ENCODE assay signal across 8 cellular contexts in the genomic region with DNA sequence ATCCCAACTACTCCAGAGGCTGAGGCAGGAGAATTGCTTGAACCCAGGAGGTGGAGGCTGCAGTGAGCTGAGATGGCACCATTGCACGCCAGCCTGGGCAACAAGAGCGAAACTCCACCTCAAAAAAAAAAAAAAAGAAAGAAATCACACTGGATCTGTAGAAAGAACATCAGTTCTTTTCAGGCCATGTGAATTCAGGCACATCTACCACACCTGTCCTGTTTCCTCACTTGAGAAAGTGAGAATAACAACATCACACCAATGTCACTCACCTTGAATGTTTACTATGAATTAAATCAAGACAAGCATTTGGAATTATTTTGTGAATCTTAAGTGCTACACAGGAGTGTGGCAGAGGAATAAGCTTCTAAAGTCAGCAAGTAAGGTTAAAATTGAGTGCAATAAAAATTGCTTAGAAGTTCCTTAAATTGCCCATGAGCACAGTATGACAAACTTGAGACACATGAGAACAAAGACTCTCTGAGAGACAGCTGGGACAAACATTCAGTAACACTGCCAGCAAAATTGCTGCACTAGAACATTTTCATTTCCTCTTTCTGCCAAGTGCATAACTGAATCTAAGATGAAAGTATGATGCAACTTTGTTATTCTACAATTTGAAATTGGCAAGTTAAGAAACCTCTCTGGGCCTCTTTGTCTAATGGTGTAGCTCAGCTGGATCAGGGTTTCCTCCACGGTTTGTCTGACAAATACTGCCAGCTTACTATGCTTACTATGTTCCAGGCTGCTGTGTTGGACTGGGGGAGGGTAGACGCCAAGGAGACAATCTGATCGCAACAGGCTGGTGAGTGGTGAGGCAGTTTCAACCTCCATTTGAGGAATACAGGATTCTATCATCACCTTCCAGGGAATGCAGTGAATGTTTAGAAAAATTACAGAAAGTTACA. TPM values are rescaled to one million over a fixed set of nuclear protein-coding genes. Genes with fewer than 3 reads are reported as not detected.
DNase-seq lines count a peak whose midpoint lies in the region; ATAC-seq and TF ChIP-seq lines count a peak whose summit lies in the region.

No MANE protein-coding gene starts in this region.

- TF ChIP-seq CTCF in body of pancreas (IDR thresholded peaks at IDR 0.05) = no peak

- intact Hi-C loops in body of pancreas (cut with DNase I) = no loop called here

- in situ Hi-C loops in SK-MEL-5 (cut with HindIII; ENCODE audit: low pct_unique_long_range_greater_than_20kb, low sequenced_read_pairs) = no loop called here

- peak in 2 of 3 donors; percentile 47 to 55 for TF ChIP-seq POLR2A in body of pancreas (IDR thresholded peaks at IDR 0.05)

- no peaks in the 10 kb centered on the region for H3K9me3 ChIP-seq in body of pancreas

- 42 to 48% methylated on average over 5 of the region's 5 CpGs for WGBS in body of pancreas, 2 donors

- peak; percentile 46 for ATAC-seq in GM19452 (IDR thresholded peaks at IDR 0.05; ENCODE audit: unreplicated experiment)
- peak; percentile 54 for ATAC-seq in HG03469 (IDR thresholded peaks at IDR 0.05; ENCODE audit: unreplicated experiment)
- ATAC-seq in body of pancreas = peak; percentile 17

- peaks cover 35% of the 10 kb centered on the region for H3K4me1 ChIP-seq in body of pancreas

- DNase-seq in DMS79 (lab: John Stamatoyannopoulos, UW) (peak; percentile 20), SK-MEL-5 (ENCODE audit: low read depth, low spot score) (peak; percentile 38), body of pancreas (peak in 3 of 4 donors; percentile 47 to 72 (median 59)), kidney tubule cell (ENCODE audit: low spot score) (peak; percentile 71), LoVo (ENCODE audit: low spot score) (no peak)
- DNase-seq in stimulated activated CD4-positive, alpha-beta T cell treated with anti-CD3 and anti-CD28 coated beads, Interleukin-4, amount 100 ng/mL, for 4 hours = peak; percentile 15 to 37

- peak overlapping the region; percentile 44 to 99 (median 97) for H3K27ac ChIP-seq in body of pancreas

- no peaks in the 10 kb centered on the region for H3K36me3 ChIP-seq in body of pancreas (replicated peaks in 1 of 2; ENCODE audit: insufficient read depth in 1 of 2, low read depth in 2 of 2)

- H3K27me3 ChIP-seq in body of pancreas = no peaks in the 10 kb centered on the region

- no peak overlapping the region for H3K4me3 ChIP-seq in body of pancreas

RNA-seq across cellular contexts. Expression of gene RIC1, which starts 1.9 kb away (rescaled TPM):
- 14.7 and 15.2 TPM in 2 replicates for total RNA-seq in SK-MEL-5 (2014; rRNA removed; shearing (Covaris generic))
- polyA plus RNA-seq in SK-MEL-5 (2015; cell fraction: cytosol; rRNA removed) = 9.5 and 13.7 TPM in 2 replicates
- polyA plus RNA-seq in SK-MEL-5 (2015; cell fraction: nucleus; rRNA removed) = 35.1 and 35.4 TPM in 2 replicates
- 10 to 100 TPM; 22.4 to 23.1 TPM for total RNA-seq in body of pancreas
